18 cellular contexts compared by ENCODE assay signal in genomic region chr2:18266188-18266587, GRCh38.
DNase-seq lines count a peak whose midpoint lies in the region; FAIRE-seq and TF ChIP-seq lines count a peak whose summit lies in the region.
"Had no signal": no experiment of that assay in that cellular context is flagged by ENCODE, and none has a peak within 500 bp of the region (broad histone marks: within the 10 kb centered on the region; RNA-seq: fewer than 3 reads in every experiment).

No MANE protein-coding gene starts in this region.

- no peaks in the 10 kb centered on the region for H4K20me1 ChIP-seq in OCI-LY7 (ENCODE audit: insufficient read depth, low read length)

- CTCF ChIA-PET in OCI-LY7 (lab: Charles Lee; ENCODE audit: unreplicated experiment) = no interaction called here

- in situ Hi-C loops in ACHN (cut with HindIII; ENCODE audit: low pct_ligation_motif_present, low pct_unique_long_range_greater_than_20kb, low sequenced_read_pairs) = no loop called here

- H3K4me2 ChIP-seq in OCI-LY7 (ENCODE audit: low read length) = no peak overlapping the region

- no peaks in the 10 kb centered on the region for H3K9me2 ChIP-seq in OCI-LY7 (ENCODE audit: insufficient read depth, low read length)

- no peak overlapping the region for H2AFZ ChIP-seq in OCI-LY7 (ENCODE audit: low read length)
- H2AFZ ChIP-seq: parathyroid adenoma had no signal

- no peak overlapping the region for H3K27ac ChIP-seq in OCI-LY7 (ENCODE audit: low read depth, low read length, poor library complexity, severe bottlenecking)
- H3K27ac ChIP-seq: parathyroid adenoma, upper lobe of left lung had no signal

- H3K4me3 ChIP-seq in OCI-LY7 (ENCODE audit: low read depth, low read length, poor library complexity, severe bottlenecking) = no peak overlapping the region
- H3K4me3 ChIP-seq in foreskin fibroblast (ENCODE audit: low read depth in 1 of 2, low read length in 2 of 2) = no peak overlapping the region
- H3K4me3 ChIP-seq: upper lobe of left lung had no signal

- POLR2A ChIA-PET in OCI-LY7 (lab: Charles Lee) = no interaction called here

- H3K79me2 ChIP-seq in OCI-LY7 (ENCODE audit: insufficient read depth, low read depth, low read length) = no peaks in the 10 kb centered on the region
- H3K79me2 ChIP-seq: parathyroid adenoma had no signal

- BruUV-seq in OCI-LY7 (replicated peaks; lab: Mats Ljungman, UMichigan) = no TSS peak

- TF ChIP-seq CTCF in OCI-LY7 (conservative IDR thresholded peaks at IDR 0.05; ENCODE audit: low read length) (peak; percentile 56), foreskin fibroblast (IDR thresholded peaks at IDR 0.05; ENCODE audit: low read depth, low read length) (peak; percentile 8)

- H3K4me1 ChIP-seq in OCI-LY7 (ENCODE audit: insufficient read depth, low read length, poor library complexity, severe bottlenecking) = no peaks in the 10 kb centered on the region
- H3K4me1 ChIP-seq: parathyroid adenoma, upper lobe of left lung had no signal

- no peaks in the 10 kb centered on the region for H3K36me3 ChIP-seq in OCI-LY7 (ENCODE audit: insufficient read depth, low read length)
- H3K36me3 ChIP-seq: upper lobe of left lung had no signal

- intact Hi-C loops in OCI-LY7 (cut with micrococcal nuclease; ENCODE audit: unreplicated experiment) = no loop called here

- H3K9me3 ChIP-seq in OCI-LY7 (ENCODE audit: low read length) = no peaks in the 10 kb centered on the region
- H3K9me3 ChIP-seq: upper lobe of left lung had no signal

- peak; percentile 3 for DNase-seq in ACHN
- peak; percentile 2 for DNase-seq in GM19239 (ENCODE audit: insufficient read length, low spot score)
- no peak for DNase-seq in OCI-LY7 (ENCODE audit: low spot score)
- no peak for DNase-seq in foreskin fibroblast
- no peak for DNase-seq in pons (ENCODE audit: low spot score)
- no peak for DNase-seq in ecto neural progenitor cell (ENCODE audit: low spot score)
- no peak for DNase-seq in NCI-H2171 treated with DMSO at 0.1 percent for 48 hours (lab: John Stamatoyannopoulos, UW)
- DNase-seq in activated CD8-positive, alpha-beta memory T cell treated with anti-CD3 and anti-CD28 coated beads for 24 hours = no peak
- DNase-seq: activated CD4-positive, alpha-beta memory T cell treated with anti-CD3 and anti-CD28 coated beads, Interleukin-2, amount 10 ng/mL, durations not matched to agents 7 days and 5 days; activated effector memory CD4-positive, alpha-beta T cell treated with Interleukin-2 at 50 U/mL for 16 hours; effector memory CD4-positive, alpha-beta T cell; mesenchymal stem cell; NCI-H1436 treated with DMSO at 0.1 percent for 48 hours; NCI-H510A treated with DMSO at 0.1 percent for 48 hours; T1000; upper lobe of left lung had no signal

- no peak for FAIRE-seq in GM19239 (lab: Jason Lieb, UNC)
- FAIRE-seq: astrocyte had no signal

Comparison
In these comparisons a context has a peak if more than half of its experiments do, and no peak if none do; other contexts are left out.
1. DNase-seq: peak in ACHN (single experiment) and GM19239 (single experiment); none in OCI-LY7 (single experiment), foreskin fibroblast (0 of 2), pons (single experiment), ecto neural progenitor cell (single experiment), NCI-H2171 treated with DMSO at 0.1 percent for 48 hours (single experiment) and activated CD8-positive, alpha-beta memory T cell treated with anti-CD3 and anti-CD28 coated beads for 24 hours (single experiment).